1 cellular context compared by ENCODE assay signal in genomic region chr2:46363535-46364170, GRCh38.
TF ChIP-seq lines count a peak whose summit lies in the region.

No MANE protein-coding gene starts in this region.

TF ChIP-seq in GM23338, 12 proteins besides CTCF, POLR2A, EP300 and RAD21 (continued from another document):
- TF ChIP-seq ETS1 (IDR thresholded peaks at IDR 0.05), result no peak
- TF ChIP-seq JUNB (IDR thresholded peaks at IDR 0.05; ENCODE audit: unreplicated experiment), result no peak
